In the genomic region with DNA sequence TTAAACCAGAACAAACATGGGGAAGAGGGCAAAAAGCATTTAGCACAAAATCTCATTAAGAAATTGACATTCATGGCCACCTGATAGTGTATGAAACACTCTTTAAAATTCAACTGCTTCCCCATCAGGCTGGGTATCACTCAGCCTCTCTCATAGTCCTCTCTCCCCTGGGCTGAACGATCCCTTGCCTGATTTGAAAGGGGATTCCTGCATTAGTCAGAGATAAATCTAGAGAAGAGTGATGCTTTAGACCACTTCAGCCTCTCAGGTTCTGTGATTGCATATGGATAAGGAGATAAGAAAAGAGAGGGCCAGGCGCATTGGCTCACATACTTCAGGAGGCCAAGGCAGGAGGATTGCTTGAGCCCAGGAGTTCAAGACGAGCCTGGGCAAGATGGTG, we compare ENCODE assay signal across 26 cellular contexts.
"Had no signal": no experiment of that assay in that cellular context is flagged by ENCODE, and none has a peak within 500 bp of the region (broad histone marks: within the 10 kb centered on the region; RNA-seq: fewer than 3 reads in every experiment).

No MANE protein-coding gene starts in this region.

- H3K27me3 ChIP-seq: ascending aorta, cardiac muscle cell, colonic mucosa, neutrophil, upper lobe of left lung had no signal

- ATAC-seq: sciatic nerve; stimulated activated naive CD8-positive, alpha-beta T cell treated with anti-CD3 and anti-CD28 coated beads, Interleukin-15, Interleukin-2, amounts not matched to agents 100 U/mL and 50 U/mL, for 24 hours had no signal

- H3K36me3 ChIP-seq: ascending aorta, cardiac muscle cell, colonic mucosa, left ventricle myocardium inferior, neutrophil, thoracic aorta, upper lobe of left lung, WERI-Rb-1 had no signal

- DNase-seq: activated CD4-positive, alpha-beta memory T cell treated with anti-CD3 and anti-CD28 coated beads for 36 hours; activated CD4-positive, alpha-beta T cell treated with anti-CD3 and anti-CD28 coated beads, Interleukin-2, amount 10 ng/mL, durations not matched to agents 24 days and 14 days; activated CD4-positive, CD25-positive, alpha-beta regulatory T cell treated with anti-CD3 and anti-CD28 coated beads, Interleukin-2, amount 50 U/mL, for 72 hours; activated CD8-positive, alpha-beta memory T cell treated with anti-CD3 and anti-CD28 coated beads, Interleukin-2, amount 50 U/mL, for 4 hours; activated effector memory CD4-positive, alpha-beta T cell treated with anti-CD3 and anti-CD28 coated beads, Interleukin-2, amount 50 U/mL, for 16 hours; activated naive CD4-positive, alpha-beta T cell treated with anti-CD3 and anti-CD28 coated beads for 36 hours; activated naive CD8-positive, alpha-beta T cell treated with anti-CD3 and anti-CD28 coated beads, Interleukin-2, amount 10 ng/mL, durations not matched to agents 7 days and 5 days; activated T-cell treated with anti-CD3 and anti-CD28 coated beads, Interleukin-2, amount 50 U/mL, for 1 hour; cerebellar nuclear complex; colonic mucosa; effector CD8-positive, alpha-beta T cell; left ventricle myocardium inferior; nephron progenitor cell; stimulated activated CD4-positive, alpha-beta T cell treated with anti-CD3 and anti-CD28 coated beads, Interleukin-12 subunit alpha, Interleukin-12 subunit beta, amount 100 ng/mL, for 4 hours; stimulated activated CD4-positive, alpha-beta T cell treated with anti-CD3 and anti-CD28 coated beads, Interleukin-4, amount 100 ng/mL, for 1 hour; stimulated activated naive CD8-positive, alpha-beta T cell treated with anti-CD3 and anti-CD28 coated beads, Interleukin-15, Interleukin-2, amounts not matched to agents 100 U/mL and 50 U/mL, for 24 hours; T-helper 9 cell; upper lobe of left lung; WERI-Rb-1 had no signal

- H3K4me1 ChIP-seq: ascending aorta, colonic mucosa, left ventricle myocardium inferior, upper lobe of left lung had no signal

- H3K4me3 ChIP-seq: ascending aorta, cardiac muscle cell, colonic mucosa, left ventricle myocardium inferior, lung, skin epidermis, thoracic aorta, upper lobe of left lung had no signal

- H3K27ac ChIP-seq: ascending aorta, cardiac muscle cell, colonic mucosa, left ventricle myocardium inferior, neutrophil, skin epidermis, thoracic aorta, upper lobe of left lung, WERI-Rb-1 had no signal

- H3K9me3 ChIP-seq: ascending aorta, colonic mucosa, left ventricle myocardium inferior, neutrophil, thoracic aorta, upper lobe of left lung had no signal
